ENCODE assay signal across 12 cellular contexts in genomic region chrX:39144965-39145364, GRCh38.
A peak's percentile ranks its signal among the peaks of the same experiment; 100 is the strongest.
DNase-seq lines count a peak whose midpoint lies in the region; ATAC-seq lines count a peak whose summit lies in the region.
"Had no signal": no experiment of that assay in that cellular context is flagged by ENCODE, and none has a peak within 500 bp of the region (broad histone marks: within the 10 kb centered on the region; RNA-seq: fewer than 3 reads in every experiment).

No MANE protein-coding gene starts in this region.

- intact Hi-C loops in aorta (cut with DNase I) = no loop called here

- no peak overlapping the region for H3K27ac ChIP-seq in aorta (ENCODE audit: low read depth in 1 of 2, low read length in 2 of 2)

- peaks cover 0 to 4% of the 10 kb centered on the region in 2 donors for H3K27me3 Mint-ChIP-seq in stimulated activated naive B cell treated with anti-CD40 and anti-IgM and Interleukin-4, amounts not matched to agents 10 μg/mL and 1 μg/mL and 100 μg/mL, for 72 hours

- peak overlapping the region; percentile 99 for H3K27ac Mint-ChIP-seq in stimulated activated naive B cell treated with anti-CD40 and anti-IgM and Interleukin-4, amounts not matched to agents 10 μg/mL and 1 μg/mL and 100 μg/mL, for 72 hours

- no peaks in the 10 kb centered on the region for H3K27me3 ChIP-seq in aorta (ENCODE audit: control insufficient read depth in 1 of 2, insufficient read depth in 2 of 2, low read length in 1 of 2)

- H3K36me3 Mint-ChIP-seq in stimulated activated naive B cell treated with anti-CD40 and anti-IgM and Interleukin-4, amounts not matched to agents 10 μg/mL and 1 μg/mL and 100 μg/mL, for 72 hours = no peaks in the 10 kb centered on the region

- no peaks in the 10 kb centered on the region for H3K9me3 ChIP-seq in aorta (ENCODE audit: control insufficient read depth, low read length)

- ATAC-seq in GM19395 (IDR thresholded peaks at IDR 0.05; ENCODE audit: unreplicated experiment) (peak; percentile 83), HG02870 (IDR thresholded peaks at IDR 0.05; ENCODE audit: unreplicated experiment) (peak; percentile 64), aorta (ENCODE audit: low FRiP score) (no peak)
- peak; percentile 87 to 90 for ATAC-seq in stimulated activated naive B cell treated with anti-CD40 and anti-IgM and Interleukin-4, amounts not matched to agents 10 μg/mL and 1 μg/mL and 100 μg/mL, for 72 hours (replicated peaks)
- ATAC-seq: left lobe of liver had no signal

- no peaks in the 10 kb centered on the region for H3K36me3 ChIP-seq in aorta (ENCODE audit: control insufficient read depth in 1 of 2, insufficient read depth in 2 of 2, low read length in 1 of 2)

- H3K4me3 Mint-ChIP-seq in stimulated activated naive B cell treated with anti-CD40 and anti-IgM and Interleukin-4, amounts not matched to agents 10 μg/mL and 1 μg/mL and 100 μg/mL, for 72 hours = peak overlapping the region; percentile 68 to 78

- DNase-seq in NOMO-1 treated with DMSO at 0.1 percent for 48 hours (lab: John Stamatoyannopoulos, UW; ENCODE audit: unreplicated experiment) = peak; percentile 95
- peak; percentile 66 for DNase-seq in stimulated activated naive B cell treated with anti-CD40 and anti-IgM and Interleukin-4, amounts not matched to agents 10 μg/mL and 1 μg/mL and 100 μg/mL, for 72 hours
- no peak for DNase-seq in NCI-H2196 treated with DMSO at 0.1 percent for 48 hours (lab: John Stamatoyannopoulos, UW; ENCODE audit: unreplicated experiment)
- no peak for DNase-seq in stimulated activated CD4-positive, alpha-beta T cell treated with anti-CD3 and anti-CD28 coated beads, Interleukin-15, amount 100 ng/mL, for 24 hours
- DNase-seq in aorta = no peak
- DNase-seq: activated T-cell treated with anti-CD3 and anti-CD28 coated beads for 4 hours; central memory CD4-positive, alpha-beta T cell; IMR-90; stimulated activated CD4-positive, alpha-beta T cell treated with anti-CD3 and anti-CD28 coated beads, Interleukin-4, amount 100 ng/mL, for 24 hours had no signal

- H3K4me1 Mint-ChIP-seq in stimulated activated naive B cell treated with anti-CD40 and anti-IgM and Interleukin-4, amounts not matched to agents 10 μg/mL and 1 μg/mL and 100 μg/mL, for 72 hours = peaks cover 37 to 77% of the 10 kb centered on the region in 2 donors

- no peak overlapping the region for H3K4me3 ChIP-seq in aorta (ENCODE audit: low read length in 2 of 2)

- no peaks in the 10 kb centered on the region for H3K9me3 Mint-ChIP-seq in stimulated activated naive B cell treated with anti-CD40 and anti-IgM and Interleukin-4, amounts not matched to agents 10 μg/mL and 1 μg/mL and 100 μg/mL, for 72 hours

- WGBS in aorta, 2 donors = 64 to 78% methylated on average over 7 of the region's 7 CpGs

- H3K4me1 ChIP-seq in aorta (ENCODE audit: control insufficient read depth in 1 of 2, insufficient read depth in 2 of 2, low read length in 2 of 2) = no peaks in the 10 kb centered on the region

Comparison
In these comparisons a context has a peak if more than half of its experiments do, and no peak if none do; other contexts are left out.
1. DNase-seq: peak in NOMO-1 treated with DMSO at 0.1 percent for 48 hours (single experiment) and stimulated activated naive B cell treated with anti-CD40 and anti-IgM and Interleukin-4, amounts not matched to agents 10 μg/mL and 1 μg/mL and 100 μg/mL, for 72 hours (single experiment); none in NCI-H2196 treated with DMSO at 0.1 percent for 48 hours (single experiment), stimulated activated CD4-positive, alpha-beta T cell treated with anti-CD3 and anti-CD28 coated beads, Interleukin-15, amount 100 ng/mL, for 24 hours (single experiment) and aorta (0 of 2).